ENCODE assay signal across 8 cellular contexts in genomic region chr12:111597731-111598636, GRCh38. TPM values are rescaled to one million over a fixed set of nuclear protein-coding genes. Genes with fewer than 3 reads are reported as not detected.
A peak's percentile ranks its signal among the peaks of the same experiment; 100 is the strongest.
DNase-seq lines count a peak whose midpoint lies in the region; ATAC-seq and TF ChIP-seq lines count a peak whose summit lies in the region.

No MANE protein-coding gene starts in this region.

- WGBS in aorta, 2 donors: 0 to 1% methylated on average over 46 to 73 of the region's 73 CpGs

- TF ChIP-seq CTCF in Peyer's patch (IDR thresholded peaks at IDR 0.05) (no peak), neutrophil (IDR thresholded peaks at IDR 0.05) (no peak)

- ATAC-seq in HG02852 (IDR thresholded peaks at IDR 0.05; ENCODE audit: unreplicated experiment): peak; percentile 23
- ATAC-seq in aorta (ENCODE audit: low FRiP score): peak; percentile 70

- TF ChIP-seq POLR2A in Peyer's patch (IDR thresholded peaks at IDR 0.05): no peak

- peaks cover 5% of the 10 kb centered on the region for H3K36me3 Mint-ChIP-seq in activated naive CD4-positive, alpha-beta T cell treated with anti-CD3 and anti-CD28 coated beads, Interleukin-2, amount 10 ng/mL, durations not matched to agents 7 days and 5 days

- peaks cover 6% of the 10 kb centered on the region for H3K27me3 Mint-ChIP-seq in activated naive CD4-positive, alpha-beta T cell treated with anti-CD3 and anti-CD28 coated beads, Interleukin-2, amount 10 ng/mL, durations not matched to agents 7 days and 5 days

- H3K27me3 ChIP-seq in Peyer's patch: no peaks in the 10 kb centered on the region
- H3K27me3 ChIP-seq in neutrophil: no peaks in the 10 kb centered on the region
- no peaks in the 10 kb centered on the region for H3K27me3 ChIP-seq in aorta (ENCODE audit: control insufficient read depth in 1 of 2, insufficient read depth in 2 of 2, low read length in 1 of 2)

- H3K4me3 Mint-ChIP-seq in activated naive CD4-positive, alpha-beta T cell treated with anti-CD3 and anti-CD28 coated beads, Interleukin-2, amount 10 ng/mL, durations not matched to agents 7 days and 5 days: peak overlapping the region; percentile 83

- H3K27ac ChIP-seq in Peyer's patch: peak overlapping the region; percentile 93 to 100 (median 97)
- peak overlapping the region; percentile 92 for H3K27ac ChIP-seq in neutrophil
- peak overlapping the region; percentile 61 to 83 for H3K27ac ChIP-seq in aorta (ENCODE audit: low read depth in 1 of 2, low read length in 2 of 2)

- H3K9me3 ChIP-seq in Peyer's patch (no peaks in the 10 kb centered on the region), neutrophil (no peaks in the 10 kb centered on the region), aorta (ENCODE audit: control insufficient read depth, low read length) (no peaks in the 10 kb centered on the region)

- DNase-seq in DMS79 treated with DMSO at 0.1 percent for 48 hours (lab: John Stamatoyannopoulos, UW): peak; percentile 53
- no peak for DNase-seq in DMS79 (lab: John Stamatoyannopoulos, UW)
- peak; percentile 31 to 76 (median 60) for DNase-seq in Peyer's patch
- DNase-seq in activated naive CD4-positive, alpha-beta T cell treated with anti-CD3 and anti-CD28 coated beads, Interleukin-2, amount 10 ng/mL, durations not matched to agents 7 days and 5 days: peak; percentile 50
- peak; percentile 25 for DNase-seq in glomerular visceral epithelial cell (ENCODE audit: extremely low spot score)
- peak; percentile 73 to 84 for DNase-seq in aorta

- intact Hi-C loops in aorta (cut with DNase I): loop anchor here in 1 of 2 donors (5.0 kb wide), 1 partner anchor 36 kb away; no protein-coding TSS in a partner anchor

- CTCF ChIA-PET in activated naive CD4-positive, alpha-beta T cell treated with anti-CD3 and anti-CD28 coated beads, Interleukin-2, amount 10 ng/mL, durations not matched to agents 7 days and 5 days (lab: Charles Lee): no interaction called here

- H3K4me1 ChIP-seq in Peyer's patch (peaks cover 0 to 32% (median 3%) of the 10 kb centered on the region in 4 donors), neutrophil (ENCODE audit: control insufficient read depth in 1 of 2, insufficient read depth in 1 of 2, low read depth in 1 of 2, low read length in 1 of 2) (peaks cover 21 to 26% of the 10 kb centered on the region in 2 experiments), aorta (ENCODE audit: control insufficient read depth in 1 of 2, insufficient read depth in 2 of 2, low read length in 2 of 2) (no peaks in the 10 kb centered on the region)

- H3K4me3 ChIP-seq in Peyer's patch: peak overlapping the region; percentile 70 to 100 (median 90)
- H3K4me3 ChIP-seq in neutrophil (ENCODE audit: low read depth in 1 of 2, low read length in 1 of 2): peak overlapping the region; percentile 85 to 92
- H3K4me3 ChIP-seq in aorta (ENCODE audit: low read length in 2 of 2): peak overlapping the region; percentile 36 to 99

- no peaks in the 10 kb centered on the region for H3K9me3 Mint-ChIP-seq in activated naive CD4-positive, alpha-beta T cell treated with anti-CD3 and anti-CD28 coated beads, Interleukin-2, amount 10 ng/mL, durations not matched to agents 7 days and 5 days

- H3K4me1 Mint-ChIP-seq in activated naive CD4-positive, alpha-beta T cell treated with anti-CD3 and anti-CD28 coated beads, Interleukin-2, amount 10 ng/mL, durations not matched to agents 7 days and 5 days: peaks cover 31% of the 10 kb centered on the region

- H3K36me3 ChIP-seq in Peyer's patch (no peaks in the 10 kb centered on the region), neutrophil (no peaks in the 10 kb centered on the region), aorta (ENCODE audit: control insufficient read depth in 1 of 2, insufficient read depth in 2 of 2, low read length in 1 of 2) (no peaks in the 10 kb centered on the region)

- peak overlapping the region; percentile 87 for H3K27ac Mint-ChIP-seq in activated naive CD4-positive, alpha-beta T cell treated with anti-CD3 and anti-CD28 coated beads, Interleukin-2, amount 10 ng/mL, durations not matched to agents 7 days and 5 days

RNA-seq across cellular contexts. Expression of gene ATXN2, which starts 1.1 kb away (rescaled TPM):
- total RNA-seq in Peyer's patch (100 to 1,000 TPM in 1 of 4 donors, 10 to 100 TPM in 3; 35.9 to 111 (median 90.8) TPM), aorta (10 to 100 TPM; 69.4 to 97.5 TPM)
- polyA plus RNA-seq in aorta: 10 to 100 TPM; 23.8 to 29.3 TPM
